ENCODE assay signal across 8 cellular contexts in the genomic region with DNA sequence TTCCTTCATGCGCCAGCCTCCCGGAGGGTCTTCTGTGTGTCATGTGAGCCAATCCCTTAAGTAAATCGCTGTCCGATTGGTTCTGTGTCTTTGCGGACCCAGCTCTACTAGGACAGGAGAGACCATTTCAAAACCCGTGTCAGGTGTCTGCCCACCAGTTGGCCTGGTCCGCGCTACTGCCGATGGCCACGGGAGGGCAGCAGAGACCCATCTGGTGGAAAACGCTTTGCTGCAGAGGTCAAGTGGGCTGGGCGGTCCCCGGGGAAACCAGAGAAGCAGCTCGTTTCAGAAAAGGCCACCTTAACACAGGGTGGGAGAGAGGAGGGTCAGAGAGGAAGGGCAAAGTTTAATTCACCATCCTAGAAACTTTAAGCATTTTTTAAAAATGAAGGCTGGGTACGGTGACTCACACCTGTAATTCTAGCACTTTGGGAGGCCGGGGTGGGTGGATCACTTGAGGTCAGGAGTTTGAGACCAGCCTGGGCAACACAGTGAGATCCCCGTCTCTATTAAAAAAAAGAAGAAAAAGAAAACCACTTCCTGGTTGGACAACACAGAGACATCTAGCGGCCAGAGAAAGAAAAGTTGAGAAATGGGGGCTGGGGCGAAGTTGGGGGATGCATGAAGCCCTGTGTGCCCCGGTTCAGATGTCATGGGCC. TPM values are rescaled to one million over a fixed set of nuclear protein-coding genes. Genes with fewer than 3 reads are reported as not detected.
DNase-seq lines count a peak whose midpoint lies in the region; ATAC-seq and TF ChIP-seq lines count a peak whose summit lies in the region.

No MANE protein-coding gene starts in this region.

- no peak overlapping the region for H3K4me3 ChIP-seq in cardiac fibroblast (replicated peaks in 1 of 2; ENCODE audit: low read depth in 2 of 2, low read length in 2 of 2)
- H3K4me3 ChIP-seq in kidney epithelial cell (ENCODE audit: low read depth, low read length), result no peak overlapping the region

- no peaks in the 10 kb centered on the region for H3K36me3 ChIP-seq in kidney epithelial cell (ENCODE audit: control insufficient read depth, insufficient read depth, low read length)

- peak; percentile 84 for DNase-seq in EH (ENCODE audit: low read depth)
- DNase-seq in NCI-H226, result peak; percentile 75
- DNase-seq in cardiac fibroblast (ENCODE audit: low read depth in 2 of 2), result peak; percentile 85 to 88
- no peak for DNase-seq in kidney epithelial cell (ENCODE audit: low read depth)
- DNase-seq in stimulated activated CD4-positive, alpha-beta T cell treated with anti-CD3 and anti-CD28 coated beads, Interleukin-1b, Interleukin-23, amount 100 ng/mL, for 1 hour (ENCODE audit: low read depth in 2 of 2), result peak; percentile 36 to 72

- peak; percentile 74 for ATAC-seq in HG02798 (IDR thresholded peaks at IDR 0.05; ENCODE audit: poor library complexity, unreplicated experiment)
- peak; percentile 82 to 85 for ATAC-seq in activated CD4-positive, CD25-positive, alpha-beta regulatory T cell treated with anti-CD3 and anti-CD28 coated beads, Interleukin-2, amount 50 U/mL, for 24 hours
- no peak for ATAC-seq in HG02938 (IDR thresholded peaks at IDR 0.05; ENCODE audit: unreplicated experiment)

- peak; percentile 100 for TF ChIP-seq CTCF in cardiac fibroblast (IDR thresholded peaks at IDR 0.05; ENCODE audit: low read depth, low read length)
- peak; percentile 97 for TF ChIP-seq CTCF in kidney epithelial cell (IDR thresholded peaks at IDR 0.05; ENCODE audit: insufficient read depth, low read length, poor library complexity, severe bottlenecking)

- peaks cover 7% of the 10 kb centered on the region for H3K27me3 ChIP-seq in kidney epithelial cell (ENCODE audit: control insufficient read depth, insufficient read depth, low read length)

RNA-seq across cellular contexts. Expression of a gene that starts 2.8 kb away (rescaled TPM):
- not detected in 2 replicates for total RNA-seq in kidney epithelial cell
